In genomic region chr3:118181274-118181673, GRCh38 we compare ENCODE assay signal across 17 cellular contexts.
A peak's percentile ranks its signal among the peaks of the same experiment; 100 is the strongest.
DNase-seq lines count a peak whose midpoint lies in the region; ATAC-seq and TF ChIP-seq lines count a peak whose summit lies in the region.
"Had no signal": no experiment of that assay in that cellular context is flagged by ENCODE, and none has a peak within 500 bp of the region (broad histone marks: within the 10 kb centered on the region; RNA-seq: fewer than 3 reads in every experiment).

No MANE protein-coding gene starts in this region.

- peak; percentile 66 for ATAC-seq in DND-41 (ENCODE audit: insufficient read depth, low read depth)
- ATAC-seq in GM21390 (IDR thresholded peaks at IDR 0.05; ENCODE audit: unreplicated experiment) = peak; percentile 65
- peak; percentile 69 for ATAC-seq in HG03280 (IDR thresholded peaks at IDR 0.05; ENCODE audit: unreplicated experiment)
- ATAC-seq in activated CD4-positive, alpha-beta T cell treated with anti-CD3 and anti-CD28 coated beads for 36 hours = no peak
- no peak for ATAC-seq in CD4-positive, alpha-beta T cell (ENCODE audit: poor library complexity)
- ATAC-seq: K562 had no signal

- H2AFZ ChIP-seq in DND-41 (ENCODE audit: low read depth, low read length) (peak overlapping the region; percentile 37), Karpas-422 (ENCODE audit: low read length) (no peak overlapping the region)

- no peaks in the 10 kb centered on the region for H3K27me3 ChIP-seq in DND-41 (ENCODE audit: insufficient read depth, low read length, poor library complexity)
- H3K27me3 ChIP-seq in Karpas-422 (ENCODE audit: low read length) = no peaks in the 10 kb centered on the region
- H3K27me3 ChIP-seq in CD4-positive, alpha-beta T cell (ENCODE audit: control insufficient read depth, insufficient read depth, low read length) = no peaks in the 10 kb centered on the region
- H3K27me3 ChIP-seq: BLaER1 treated with 17β-estradiol and CSF1 and Interleukin-3, amounts not matched to agents 10 nM and 100 nM had no signal

- H3K79me2 ChIP-seq in DND-41 (ENCODE audit: insufficient read depth, low read length) (no peaks in the 10 kb centered on the region), Karpas-422 (ENCODE audit: low read length) (no peaks in the 10 kb centered on the region)

- H4K20me1 ChIP-seq in DND-41 (ENCODE audit: insufficient read depth, low read length) = no peaks in the 10 kb centered on the region
- H4K20me1 ChIP-seq in Karpas-422 (ENCODE audit: insufficient read depth, low read depth, low read length) = no peaks in the 10 kb centered on the region
- H4K20me1 ChIP-seq: BLaER1 treated with 17β-estradiol and CSF1 and Interleukin-3, amounts not matched to agents 10 nM and 100 nM had no signal

- no peak overlapping the region for H3K27ac Mint-ChIP-seq in activated CD4-positive, alpha-beta T cell treated with anti-CD3 and anti-CD28 coated beads for 36 hours
- H3K27ac Mint-ChIP-seq in CD4-positive, alpha-beta T cell = no peak overlapping the region
- H3K27ac Mint-ChIP-seq: CD4-positive, CD25-positive, alpha-beta regulatory T cell had no signal

- CTCF ChIA-PET in activated CD4-positive, alpha-beta T cell treated with anti-CD3 and anti-CD28 coated beads for 36 hours (lab: Charles Lee) = no interaction called here
- CTCF ChIA-PET in CD4-positive, alpha-beta T cell (lab: Charles Lee) = no interaction called here

- no peak overlapping the region for H3K9ac ChIP-seq in DND-41 (ENCODE audit: low read depth, low read length)
- no peak overlapping the region for H3K9ac ChIP-seq in Karpas-422 (ENCODE audit: low read length)
- H3K9ac ChIP-seq: BLaER1 treated with 17β-estradiol and CSF1 and Interleukin-3, amounts not matched to agents 10 nM and 100 nM had no signal

- H3K27ac ChIP-seq in DND-41 (ENCODE audit: low read length) (no peak overlapping the region), Karpas-422 (ENCODE audit: low read length) (no peak overlapping the region)
- H3K27ac ChIP-seq in CD4-positive, alpha-beta T cell (ENCODE audit: low read depth, low read length) = no peak overlapping the region
- H3K27ac ChIP-seq: 22Rv1; BLaER1 treated with 17β-estradiol and CSF1 and Interleukin-3, amounts not matched to agents 10 nM and 100 nM; HL-60 had no signal

- H3K4me1 Mint-ChIP-seq in activated CD4-positive, alpha-beta T cell treated with anti-CD3 and anti-CD28 coated beads for 36 hours = no peaks in the 10 kb centered on the region
- no peaks in the 10 kb centered on the region for H3K4me1 Mint-ChIP-seq in CD4-positive, alpha-beta T cell (ENCODE audit: low read depth)
- H3K4me1 Mint-ChIP-seq: CD4-positive, CD25-positive, alpha-beta regulatory T cell had no signal

- POLR2A ChIA-PET in activated CD4-positive, alpha-beta T cell treated with anti-CD3 and anti-CD28 coated beads for 36 hours (lab: Charles Lee) = no interaction called here
- POLR2A ChIA-PET in CD4-positive, alpha-beta T cell (lab: Charles Lee) = no interaction called here

- H3K27me3 Mint-ChIP-seq in activated CD4-positive, alpha-beta T cell treated with anti-CD3 and anti-CD28 coated beads for 36 hours = no peaks in the 10 kb centered on the region
- no peaks in the 10 kb centered on the region for H3K27me3 Mint-ChIP-seq in CD4-positive, alpha-beta T cell
- H3K27me3 Mint-ChIP-seq: CD4-positive, CD25-positive, alpha-beta regulatory T cell had no signal

- H3K9me3 ChIP-seq in DND-41 (ENCODE audit: insufficient read depth, low read length, severe bottlenecking) = no peaks in the 10 kb centered on the region
- no peaks in the 10 kb centered on the region for H3K9me3 ChIP-seq in Karpas-422 (ENCODE audit: low read length)
- no peaks in the 10 kb centered on the region for H3K9me3 ChIP-seq in CD4-positive, alpha-beta T cell (ENCODE audit: control insufficient read depth, low read length)
- H3K9me3 ChIP-seq: BLaER1 treated with 17β-estradiol and CSF1 and Interleukin-3, amounts not matched to agents 10 nM and 100 nM; HAP-1 had no signal

- DNase-seq in DND-41 (no peak), Karpas-422 (no peak), NCI-H1436 treated with DMSO at 0.1 percent for 48 hours (lab: John Stamatoyannopoulos, UW) (no peak)
- no peak for DNase-seq in activated CD4-positive, alpha-beta T cell treated with anti-CD3 and anti-CD28 coated beads for 36 hours
- no peak for DNase-seq in stimulated activated CD8-positive, alpha-beta memory T cell treated with anti-CD3 and anti-CD28 coated beads, Interleukin-4, amount 100 ng/mL, for 48 hours
- DNase-seq in CD4-positive, alpha-beta T cell = no peak
- DNase-seq: AML-193; Calu3; CD4-positive, CD25-positive, alpha-beta regulatory T cell; DMS 273 treated with DMSO at 0.1 percent for 48 hours had no signal

- H3K4me2 ChIP-seq in DND-41 (ENCODE audit: insufficient read depth, low read length) (no peak overlapping the region), Karpas-422 (ENCODE audit: low read depth, low read length, poor library complexity, severe bottlenecking) (peak overlapping the region; percentile 5)
- H3K4me2 ChIP-seq: BLaER1 treated with 17β-estradiol and CSF1 and Interleukin-3, amounts not matched to agents 10 nM and 100 nM had no signal

- H3K4me1 ChIP-seq in DND-41 (ENCODE audit: insufficient read depth, low read length) (peaks cover 12% of the 10 kb centered on the region), Karpas-422 (ENCODE audit: low read length) (no peaks in the 10 kb centered on the region)
- H3K4me1 ChIP-seq: BLaER1 treated with 17β-estradiol and CSF1 and Interleukin-3, amounts not matched to agents 10 nM and 100 nM; HAP-1 had no signal

- no peak overlapping the region for H3K4me3 Mint-ChIP-seq in activated CD4-positive, alpha-beta T cell treated with anti-CD3 and anti-CD28 coated beads for 36 hours
- H3K4me3 Mint-ChIP-seq in CD4-positive, alpha-beta T cell = no peak overlapping the region
- H3K4me3 Mint-ChIP-seq: CD4-positive, CD25-positive, alpha-beta regulatory T cell had no signal

- intact Hi-C loops in activated CD4-positive, alpha-beta T cell treated with anti-CD3 and anti-CD28 coated beads for 36 hours (cut with DNase I, micrococcal nuclease) = no loop called here
- intact Hi-C loops in CD4-positive, alpha-beta T cell (cut with DNase I, micrococcal nuclease) = no loop called here

- H3K36me3 Mint-ChIP-seq in activated CD4-positive, alpha-beta T cell treated with anti-CD3 and anti-CD28 coated beads for 36 hours (ENCODE audit: low read depth) = no peaks in the 10 kb centered on the region
- no peaks in the 10 kb centered on the region for H3K36me3 Mint-ChIP-seq in CD4-positive, alpha-beta T cell (ENCODE audit: low read depth)
- H3K36me3 Mint-ChIP-seq: CD4-positive, CD25-positive, alpha-beta regulatory T cell had no signal

- H3K4me3 ChIP-seq in DND-41 (ENCODE audit: low read depth in 1 of 2, low read length in 2 of 2) (no peak overlapping the region), Karpas-422 (ENCODE audit: low read length) (no peak overlapping the region)
- H3K4me3 ChIP-seq: BLaER1 treated with 17β-estradiol and CSF1 and Interleukin-3, amounts not matched to agents 10 nM and 100 nM; HAP-1; K562 had no signal

- TF ChIP-seq CTCF in DND-41 (IDR thresholded peaks at IDR 0.05; ENCODE audit: borderline replicate concordance, extremely low read depth, low read length, poor library complexity, severe bottlenecking) = no peak
- TF ChIP-seq CTCF in CD4-positive, alpha-beta T cell (IDR thresholded peaks at IDR 0.05) = no peak

- H3K36me3 ChIP-seq in DND-41 (ENCODE audit: insufficient read depth, low read length) (no peaks in the 10 kb centered on the region), Karpas-422 (ENCODE audit: insufficient read depth, low read length) (no peaks in the 10 kb centered on the region)
- H3K36me3 ChIP-seq: BLaER1 treated with 17β-estradiol and CSF1 and Interleukin-3, amounts not matched to agents 10 nM and 100 nM; HAP-1 had no signal

- H3K9me3 Mint-ChIP-seq in activated CD4-positive, alpha-beta T cell treated with anti-CD3 and anti-CD28 coated beads for 36 hours (ENCODE audit: low read depth) = peaks cover 9% of the 10 kb centered on the region
- peaks cover 14% of the 10 kb centered on the region for H3K9me3 Mint-ChIP-seq in CD4-positive, alpha-beta T cell

- no peaks in the 10 kb centered on the region for H3K9me2 ChIP-seq in Karpas-422 (replicated peaks; ENCODE audit: insufficient read depth, low read length)

Comparison
In these comparisons a context has a peak if more than half of its experiments do, and no peak if none do; other contexts are left out.
1. ATAC-seq: peak in DND-41 (single experiment), GM21390 (single experiment) and HG03280 (single experiment); none in activated CD4-positive, alpha-beta T cell treated with anti-CD3 and anti-CD28 coated beads for 36 hours (single experiment) and CD4-positive, alpha-beta T cell (single experiment).